Comparison of ENCODE assay signal across 8 cellular contexts in the genomic region with DNA sequence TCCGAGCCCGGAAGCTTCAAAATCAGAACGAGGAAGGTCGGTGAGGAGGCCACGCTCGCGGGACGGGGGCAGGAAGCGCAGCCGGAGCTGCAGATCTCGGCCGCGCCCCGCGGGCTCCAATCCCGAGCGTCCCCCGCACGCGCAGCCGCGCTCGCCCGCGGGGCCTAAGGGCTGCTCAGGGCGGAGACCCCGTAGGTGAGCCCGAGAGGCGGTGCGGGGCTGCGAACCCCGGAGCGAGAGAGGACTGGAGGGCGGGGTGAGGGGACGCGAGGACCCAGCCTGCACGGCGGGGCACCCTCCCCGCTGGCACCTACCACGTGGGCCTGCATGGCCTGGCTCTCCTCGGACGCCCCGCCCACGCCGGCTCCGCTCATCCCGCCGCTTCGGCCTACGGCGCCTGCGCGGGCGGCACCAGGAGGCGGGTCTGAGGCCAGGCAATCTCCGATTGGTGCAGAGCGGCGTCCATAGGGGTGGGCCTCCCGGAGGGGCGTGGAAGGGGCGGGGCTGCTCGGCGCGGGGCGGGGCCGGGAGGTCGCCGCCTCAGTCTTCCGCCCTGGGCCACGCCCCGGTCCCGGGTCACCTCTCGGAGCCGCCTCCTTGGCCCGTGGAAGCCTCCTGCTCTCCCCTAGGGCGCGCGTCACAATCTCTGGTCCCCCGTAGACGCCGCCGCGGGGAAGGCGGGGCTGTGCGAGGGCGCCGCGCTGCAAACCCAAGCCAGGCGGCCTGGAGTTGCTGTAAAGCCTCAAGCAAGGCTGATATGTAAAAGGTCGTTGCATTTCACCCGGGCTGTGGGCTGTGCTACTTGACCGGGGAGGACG. TPM values are rescaled to one million over a fixed set of nuclear protein-coding genes. Genes with fewer than 3 reads are reported as not detected.
DNase-seq lines count a peak whose midpoint lies in the region; ATAC-seq and TF ChIP-seq lines count a peak whose summit lies in the region.

No MANE protein-coding gene starts in this region.

- peak overlapping the region; percentile 72 for H3K4me3 Mint-ChIP-seq in T-helper 1 cell treated with Interleukin-12 subunit alpha and Interleukin-12 subunit beta and Interleukin-4 antibody, amounts not matched to agents 30 μg/mL and 1 μg/mL, for 36 hours

- DNase-seq in GM13976 (ENCODE audit: low spot score) (peak; percentile 99), NCI-H146 (lab: John Stamatoyannopoulos, UW) (peak; percentile 82), right cardiac atrium (peak; percentile 99), pulmonary artery endothelial cell (ENCODE audit: low read depth, low spot score) (peak; percentile 83), uterus (peak; percentile 96 to 97)

- H3K4me3 ChIP-seq in right cardiac atrium (ENCODE audit: low read length) (peak overlapping the region; percentile 62), uterus (peak overlapping the region; percentile 48 to 67)

- peak; percentile 88 for ATAC-seq in HG02852 (IDR thresholded peaks at IDR 0.05; ENCODE audit: unreplicated experiment)
- peak; percentile 98 for ATAC-seq in right cardiac atrium

- H3K27ac ChIP-seq in angular gyrus (ENCODE audit: low read depth, low read length) (peak overlapping the region; percentile 86), right cardiac atrium (ENCODE audit: low read length) (peak overlapping the region; percentile 78), uterus (peak overlapping the region; percentile 76 to 84)

- H3K27ac Mint-ChIP-seq in T-helper 1 cell treated with Interleukin-12 subunit alpha and Interleukin-12 subunit beta and Interleukin-4 antibody, amounts not matched to agents 30 μg/mL and 1 μg/mL, for 36 hours: peak overlapping the region; percentile 82

- in situ Hi-C loops in GM13976 (cut with MboI; ENCODE audit: low sequenced_read_pairs, unreplicated experiment): no loop called here

- H3K4me1 ChIP-seq in right cardiac atrium (ENCODE audit: control insufficient read depth, insufficient read depth, low read length) (peaks cover 7% of the 10 kb centered on the region), uterus (peaks cover 4 to 9% of the 10 kb centered on the region in 2 donors)

- peaks cover 3% of the 10 kb centered on the region for H3K9me3 Mint-ChIP-seq in T-helper 1 cell treated with Interleukin-12 subunit alpha and Interleukin-12 subunit beta and Interleukin-4 antibody, amounts not matched to agents 30 μg/mL and 1 μg/mL, for 36 hours

- H3K36me3 ChIP-seq in uterus: no peaks in the 10 kb centered on the region

- peaks cover 21% of the 10 kb centered on the region for H3K4me1 Mint-ChIP-seq in T-helper 1 cell treated with Interleukin-12 subunit alpha and Interleukin-12 subunit beta and Interleukin-4 antibody, amounts not matched to agents 30 μg/mL and 1 μg/mL, for 36 hours (ENCODE audit: low read depth)

- H3K9me3 ChIP-seq in right cardiac atrium (ENCODE audit: control insufficient read depth, low read length): no peaks in the 10 kb centered on the region
- H3K9me3 ChIP-seq in uterus: no peaks in the 10 kb centered on the region

- TF ChIP-seq CTCF in GM13976 (IDR thresholded peaks at IDR 0.05; ENCODE audit: borderline replicate concordance, control extremely low read depth, extremely low read depth, insufficient read depth, missing control alignments): no peak
- TF ChIP-seq CTCF in uterus (IDR thresholded peaks at IDR 0.05): peak in 1 of 4 experiments; percentile 14

- no peaks in the 10 kb centered on the region for H3K27me3 ChIP-seq in right cardiac atrium (ENCODE audit: control insufficient read depth, insufficient read depth)
- H3K27me3 ChIP-seq in uterus: no peaks in the 10 kb centered on the region

- H3K27me3 Mint-ChIP-seq in T-helper 1 cell treated with Interleukin-12 subunit alpha and Interleukin-12 subunit beta and Interleukin-4 antibody, amounts not matched to agents 30 μg/mL and 1 μg/mL, for 36 hours (ENCODE audit: low read depth): no peaks in the 10 kb centered on the region

- intact Hi-C loops in right cardiac atrium (cut with DNase I): no loop called here
- intact Hi-C loops in uterus (cut with DNase I; ENCODE audit: low total_unique reads): no loop called here

- peak; percentile 80 to 81 for TF ChIP-seq POLR2A in uterus (IDR thresholded peaks at IDR 0.05)

- peaks cover 10% of the 10 kb centered on the region for H3K36me3 Mint-ChIP-seq in T-helper 1 cell treated with Interleukin-12 subunit alpha and Interleukin-12 subunit beta and Interleukin-4 antibody, amounts not matched to agents 30 μg/mL and 1 μg/mL, for 36 hours (ENCODE audit: low read depth)

- under 1% methylated on average over 93 of the region's 93 CpGs for WGBS in right cardiac atrium

RNA-seq across cellular contexts. Expression of a gene that starts 27.8 kb away (rescaled TPM):
- 10 to 100 TPM; 57.3 to 77.1 (median 70.9) TPM for total RNA-seq in right cardiac atrium
- polyA plus RNA-seq in right cardiac atrium: 67.9 TPM
- total RNA-seq in pulmonary artery endothelial cell: 30.8 and 63.3 TPM in 2 replicates
- 10 to 100 TPM; 25.0 to 44.4 (median 35.8) TPM for total RNA-seq in uterus

Comparison
In these comparisons a context has a peak if more than half of its experiments do, and no peak if none do; other contexts are left out.
1. Peak in every context shown above with its lines: DNase-seq, ATAC-seq, H3K4me3 ChIP-seq and H3K27ac ChIP-seq.